ENCODE assay signal across 18 cellular contexts in genomic region chr7:1550846-1551155, GRCh38. TPM values are rescaled to one million over a fixed set of nuclear protein-coding genes. Genes with fewer than 3 reads are reported as not detected.
DNase-seq lines count a peak whose midpoint lies in the region; ATAC-seq and TF ChIP-seq lines count a peak whose summit lies in the region.
"Had no signal": no experiment of that assay in that cellular context is flagged by ENCODE, and none has a peak within 500 bp of the region (broad histone marks: within the 10 kb centered on the region; RNA-seq: fewer than 3 reads in every experiment).

No MANE protein-coding gene starts in this region.

- H3K23ac ChIP-seq in H9 (ENCODE audit: insufficient read length, low read depth, low read length) (no peak overlapping the region), neuronal stem cell (ENCODE audit: low read depth, low read length, poor library complexity) (peak overlapping the region; percentile 80)

- H4K91ac ChIP-seq in H9 (ENCODE audit: insufficient read length, low read depth, low read length) (no peak overlapping the region), neuronal stem cell (ENCODE audit: low read depth, low read length, poor library complexity) (no peak overlapping the region)

- H3K9ac ChIP-seq in H9 (ENCODE audit: extremely low read depth, insufficient read length, low read length) (no peak overlapping the region), neuronal stem cell (ENCODE audit: low read depth, low read length, poor library complexity) (peak overlapping the region; percentile 30)

- H3K4me1 ChIP-seq in heart right ventricle (peaks cover 3 to 17% (median 12%) of the 10 kb centered on the region in 9 donors), H9 (ENCODE audit: insufficient read depth, low read length) (no peaks in the 10 kb centered on the region), neuronal stem cell (ENCODE audit: control insufficient read depth in 2 of 2, insufficient read depth in 1 of 2, low read depth in 1 of 2, low read length in 2 of 2) (peaks cover 5 to 9% of the 10 kb centered on the region in 2 donors)

- no peaks in the 10 kb centered on the region; a peak in 1 of 5 replicates for H3K9me3 Mint-ChIP-seq in H9

- peak overlapping the region; percentile 66 to 97 (median 75); a peak in 2 of 7 replicates for H3K27ac Mint-ChIP-seq in H9

- no peaks in the 10 kb centered on the region for H3K79me1 ChIP-seq in H9 (ENCODE audit: insufficient read depth, low read depth, low read length, poor library complexity, severe bottlenecking)
- peaks cover 2% of the 10 kb centered on the region for H3K79me1 ChIP-seq in neuronal stem cell (ENCODE audit: low read depth, low read length)

- H2BK12ac ChIP-seq in H9 (ENCODE audit: insufficient read length, low read depth, low read length): no peak overlapping the region
- no peak overlapping the region for H2BK12ac ChIP-seq in neuronal stem cell (ENCODE audit: low read length)

- no peak for TF ChIP-seq CTCF in heart right ventricle (IDR thresholded peaks at IDR 0.05)
- no peak for TF ChIP-seq CTCF in H9 (conservative IDR thresholded peaks at IDR 0.05)

- H4K8ac ChIP-seq in H9 (replicated peaks; ENCODE audit: insufficient read length, low read depth, low read length) (no peak overlapping the region), neuronal stem cell (ENCODE audit: low read depth, low read length) (peak overlapping the region; percentile 65)

- H3K4ac ChIP-seq in H9 (ENCODE audit: low read depth, low read length) (no peak overlapping the region), neuronal stem cell (ENCODE audit: low read length) (no peak overlapping the region)

- DNase-seq in Right ventricle myocardium inferior (ENCODE audit: missing footprints) (peak; percentile 66), heart right ventricle (no peak), H9 (no peak), neuronal stem cell (ENCODE audit: low spot score) (no peak), DMS79 treated with DMSO at 0.1 percent for 48 hours (lab: John Stamatoyannopoulos, UW) (no peak)
- DNase-seq: Calu3, DND-41, Karpas-422, NCI-H1092, NCI-H1417 treated with DMSO at 0.1 percent for 48 hours, NCI-H1694 treated with DMSO at 0.1 percent for 48 hours, NCI-H2081, NCI-H2227 treated with DMSO at 0.1 percent for 48 hours, NCI-H526 treated with DMSO at 0.1 percent for 48 hours, OCI-M1, Peyer's patch, SIG-M5 had no signal

- H2BK15ac ChIP-seq in H9 (ENCODE audit: low read depth, low read length) (no peak overlapping the region), neuronal stem cell (ENCODE audit: low read length) (peak overlapping the region; percentile 94)

- H2AK5ac ChIP-seq in H9 (ENCODE audit: insufficient read length, low read length) (no peak overlapping the region), neuronal stem cell (ENCODE audit: low read depth, low read length) (peak overlapping the region; percentile 81)

- H2AFZ ChIP-seq in H9 (ENCODE audit: low read length) (no peak overlapping the region), neuronal stem cell (ENCODE audit: low read length) (no peak overlapping the region)

- peaks cover 0 to 10% of the 10 kb centered on the region in 2 experiments; a peak in 3 of 4 replicates for H3K4me1 Mint-ChIP-seq in H9

- H3K4me2 ChIP-seq in H9 (ENCODE audit: insufficient read depth, insufficient read length, low read length): no peak overlapping the region
- H3K4me2 ChIP-seq in neuronal stem cell (ENCODE audit: insufficient read depth, low read length, poor library complexity, severe bottlenecking): no peak overlapping the region

- H3K27ac ChIP-seq in heart right ventricle (no peak overlapping the region), H9 (ENCODE audit: insufficient read length, low read depth, low read length) (no peak overlapping the region), neuronal stem cell (replicated peaks; ENCODE audit: low read length) (no peak overlapping the region)
- H3K27ac ChIP-seq: HL-60, Peyer's patch had no signal

- no peak overlapping the region for H3K4me3 Mint-ChIP-seq in H9

- no peak overlapping the region for H2BK5ac ChIP-seq in H9 (ENCODE audit: insufficient read length, low read length)
- H2BK5ac ChIP-seq in neuronal stem cell (ENCODE audit: low read length): no peak overlapping the region

- H3K4me3 ChIP-seq in heart right ventricle (no peak overlapping the region), neuronal stem cell (ENCODE audit: low read length in 2 of 2) (no peak overlapping the region)
- H3K4me3 ChIP-seq: Peyer's patch had no signal

- H3K27me3 ChIP-seq in heart right ventricle (no peaks in the 10 kb centered on the region), H9 (ENCODE audit: insufficient read depth, low read length) (no peaks in the 10 kb centered on the region), neuronal stem cell (ENCODE audit: control insufficient read depth in 3 of 3, insufficient read depth in 3 of 3, low read depth in 1 of 3, low read length in 3 of 3) (peaks cover 0 to 6% (median 3%) of the 10 kb centered on the region in 3 experiments)
- H3K27me3 ChIP-seq: Peyer's patch had no signal

- H3K9me3 ChIP-seq in heart right ventricle (no peaks in the 10 kb centered on the region), H9 (ENCODE audit: control insufficient read depth, low read depth, low read length) (no peaks in the 10 kb centered on the region), neuronal stem cell (replicated peaks in 1 of 2; ENCODE audit: control insufficient read depth in 2 of 2, insufficient read depth in 1 of 2, low read depth in 1 of 2, low read length in 2 of 2) (peaks cover 0 to 3% of the 10 kb centered on the region in 2 donors)
- H3K9me3 ChIP-seq: Peyer's patch had no signal

- H3K36me3 ChIP-seq in heart right ventricle (no peaks in the 10 kb centered on the region), neuronal stem cell (replicated peaks in 1 of 2; ENCODE audit: control insufficient read depth in 2 of 2, insufficient read depth in 2 of 2, low read length in 2 of 2) (no peaks in the 10 kb centered on the region)

- H4K20me1 ChIP-seq in H9 (ENCODE audit: control insufficient read depth, insufficient read depth, insufficient read length): no peaks in the 10 kb centered on the region

- no peaks in the 10 kb centered on the region; the same call in 1 of the 2 replicates for H3K27me3 Mint-ChIP-seq in H9 (ENCODE audit: low read depth)

- no peak for ATAC-seq in Right ventricle myocardium inferior
- no peak for ATAC-seq in heart right ventricle

- no peak overlapping the region for H3K56ac ChIP-seq in H9 (ENCODE audit: insufficient read length, low read depth, low read length)

- H3K14ac ChIP-seq in H9 (ENCODE audit: insufficient read depth, low read length) (no peak overlapping the region; the same call in 1 of the 2 replicates), neuronal stem cell (ENCODE audit: low read length) (no peak overlapping the region)

- H3T11ph ChIP-seq in H9 (ENCODE audit: low read length): no peak overlapping the region

- no peaks in the 10 kb centered on the region for H3K79me2 ChIP-seq in H9 (ENCODE audit: insufficient read depth, low read length)

- H3K36me3 Mint-ChIP-seq in H9 (ENCODE audit: insufficient read depth in 1 of 3, low read depth in 3 of 3): no peaks in the 10 kb centered on the region

- no peak overlapping the region for H4K5ac ChIP-seq in H9 (ENCODE audit: insufficient read length, low read depth, low read length)

- H3K18ac ChIP-seq in H9 (ENCODE audit: insufficient read length, low read depth, low read length) (no peak overlapping the region), neuronal stem cell (ENCODE audit: low read length) (peak overlapping the region; percentile 57)

- intact Hi-C loops in Right ventricle myocardium inferior (cut with DNase I) (no loop called here), heart right ventricle (cut with DNase I) (loop anchor here in 1 of 10 donors (10.0 kb wide), 1 partner anchor 46 kb away; the partner anchor contains the start of gene INTS1)

- no peak overlapping the region for H2BK20ac ChIP-seq in H9 (ENCODE audit: low read depth, low read length, poor library complexity, severe bottlenecking)

- no peak overlapping the region for H2BK120ac ChIP-seq in H9 (ENCODE audit: low read depth, low read length, poor library complexity, severe bottlenecking)
- no peak overlapping the region for H2BK120ac ChIP-seq in neuronal stem cell (ENCODE audit: low read depth, low read length)

- WGBS in heart right ventricle, 2 donors: 86 to 94% methylated on average over 16 to 17 of the region's 17 CpGs
- no CpG with 5 or more reads among the region's 17 CpGs for WGBS in H9 (ENCODE audit: extremely low coverage, insufficient read length, low lambda C conversion rate)
- WGBS in neuronal stem cell (ENCODE audit: extremely low coverage in 2 of 2, insufficient read length in 2 of 2, insufficient replicate concordance in 1 of 2), 2 donors: no CpG with 5 or more reads among the region's 17 CpGs

- H3K23me2 ChIP-seq in H9 (ENCODE audit: insufficient read length, low read depth, low read length, poor library complexity, severe bottlenecking): no peaks in the 10 kb centered on the region

RNA-seq across cellular contexts. Expression of gene TMEM184A, which starts 5.2 kb away (rescaled TPM):
- total RNA-seq in Right ventricle myocardium inferior (0.32 TPM), heart right ventricle (under 1 TPM; 0.09 to 0.85 (median 0.51) TPM), H9 (2021) (1.3 and 1.5 TPM in 2 replicates)
- polyA plus RNA-seq in heart right ventricle: 1 to 10 TPM in 1 of 2 donors, under 1 TPM in 1; 0.45 to 1.2 TPM
- 0.32 TPM for polyA plus RNA-seq in neuronal stem cell (2013, experiment 1 of 2)
- polyA plus RNA-seq in neuronal stem cell (2013, experiment 2 of 2): 0.28 TPM

RNA-seq across cellular contexts. Expression of gene PSMG3, which starts 19.0 kb away (rescaled TPM):
- total RNA-seq in Right ventricle myocardium inferior (13.3 TPM), heart right ventricle (10 to 100 TPM in 8 of 10 donors, 1 to 10 TPM in 2; 7.3 to 14.1 (median 11.1) TPM), H9 (2021) (63.0 and 71.1 TPM in 2 replicates)
- 10 to 100 TPM; 44.6 to 45.7 TPM for polyA plus RNA-seq in heart right ventricle
- polyA plus RNA-seq in neuronal stem cell (2013, experiment 1 of 2): 16.9 TPM
- polyA plus RNA-seq in neuronal stem cell (2013, experiment 2 of 2): 15.7 TPM

RNA-seq across cellular contexts. Expression of gene MAFK, which starts 20.3 kb away (rescaled TPM):
- total RNA-seq in Right ventricle myocardium inferior (50.8 TPM), heart right ventricle (100 to 1,000 TPM in 5 of 10 donors, 10 to 100 TPM in 5; 58.6 to 180 (median 106) TPM), H9 (2021) (15.6 and 16.3 TPM in 2 replicates)
- 100 to 1,000 TPM in 1 of 2 donors, 10 to 100 TPM in 1; 82.1 to 102 TPM for polyA plus RNA-seq in heart right ventricle
- 4.4 TPM for polyA plus RNA-seq in neuronal stem cell (2013, experiment 1 of 2)
- 4.1 TPM for polyA plus RNA-seq in neuronal stem cell (2013, experiment 2 of 2)

RNA-seq across cellular contexts. Expression of gene INTS1, which starts 46.6 kb away (rescaled TPM):
- 25.8 TPM for total RNA-seq in Right ventricle myocardium inferior
- 10 to 100 TPM; 41.5 to 59.4 (median 45.4) TPM for total RNA-seq in heart right ventricle
- 10 to 100 TPM; 42.4 to 58.0 TPM for polyA plus RNA-seq in heart right ventricle
- total RNA-seq in H9 (2021): 133 and 135 TPM in 2 replicates
- 25.3 TPM for polyA plus RNA-seq in neuronal stem cell (2013, experiment 1 of 2)
- polyA plus RNA-seq in neuronal stem cell (2013, experiment 2 of 2): 24.4 TPM
